Comparison of ENCODE assay signal across 1 cellular context in the genomic region with DNA sequence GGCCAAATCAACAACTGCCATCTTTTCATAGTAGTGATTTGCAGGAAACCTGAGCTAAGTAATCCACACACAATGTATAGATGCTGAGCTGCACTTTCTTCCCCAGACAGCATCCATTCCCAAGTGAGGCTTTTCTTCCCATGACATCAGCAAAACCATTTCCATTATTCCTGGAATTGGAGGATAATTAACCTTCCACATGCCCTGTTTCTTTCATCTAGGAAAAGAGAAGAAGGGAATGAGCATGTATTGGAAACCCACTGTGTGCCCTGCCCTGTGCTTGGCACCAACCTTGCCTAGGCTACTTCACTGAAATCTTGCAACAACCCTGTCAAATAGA.
TF ChIP-seq lines count a peak whose summit lies in the region.

No MANE protein-coding gene starts in this region.

TF ChIP-seq in IMR-90, 13 proteins besides CTCF, POLR2A, EP300 and RAD21 (continued from another document):
- TF ChIP-seq, protein P1, sequence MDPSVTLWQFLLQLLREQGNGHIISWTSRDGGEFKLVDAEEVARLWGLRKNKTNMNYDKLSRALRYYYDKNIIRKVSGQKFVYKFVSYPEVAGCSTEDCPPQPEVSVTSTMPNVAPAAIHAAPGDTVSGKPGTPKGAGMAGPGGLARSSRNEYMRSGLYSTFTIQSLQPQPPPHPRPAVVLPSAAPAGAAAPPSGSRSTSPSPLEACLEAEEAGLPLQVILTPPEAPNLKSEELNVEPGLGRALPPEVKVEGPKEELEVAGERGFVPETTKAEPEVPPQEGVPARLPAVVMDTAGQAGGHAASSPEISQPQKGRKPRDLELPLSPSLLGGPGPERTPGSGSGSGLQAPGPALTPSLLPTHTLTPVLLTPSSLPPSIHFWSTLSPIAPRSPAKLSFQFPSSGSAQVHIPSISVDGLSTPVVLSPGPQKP (IDR thresholded peaks at IDR 0.05; ENCODE audit: borderline replicate concordance, low read depth, low read length) = no peak
- TF ChIP-seq, protein P2, sequence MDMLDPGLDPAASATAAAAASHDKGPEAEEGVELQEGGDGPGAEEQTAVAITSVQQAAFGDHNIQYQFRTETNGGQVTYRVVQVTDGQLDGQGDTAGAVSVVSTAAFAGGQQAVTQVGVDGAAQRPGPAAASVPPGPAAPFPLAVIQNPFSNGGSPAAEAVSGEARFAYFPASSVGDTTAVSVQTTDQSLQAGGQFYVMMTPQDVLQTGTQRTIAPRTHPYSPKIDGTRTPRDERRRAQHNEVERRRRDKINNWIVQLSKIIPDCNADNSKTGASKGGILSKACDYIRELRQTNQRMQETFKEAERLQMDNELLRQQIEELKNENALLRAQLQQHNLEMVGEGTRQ (IDR thresholded peaks at IDR 0.05; ENCODE audit: low read depth, low read length) = no peak
